13 cellular contexts compared by ENCODE assay signal in the genomic region with DNA sequence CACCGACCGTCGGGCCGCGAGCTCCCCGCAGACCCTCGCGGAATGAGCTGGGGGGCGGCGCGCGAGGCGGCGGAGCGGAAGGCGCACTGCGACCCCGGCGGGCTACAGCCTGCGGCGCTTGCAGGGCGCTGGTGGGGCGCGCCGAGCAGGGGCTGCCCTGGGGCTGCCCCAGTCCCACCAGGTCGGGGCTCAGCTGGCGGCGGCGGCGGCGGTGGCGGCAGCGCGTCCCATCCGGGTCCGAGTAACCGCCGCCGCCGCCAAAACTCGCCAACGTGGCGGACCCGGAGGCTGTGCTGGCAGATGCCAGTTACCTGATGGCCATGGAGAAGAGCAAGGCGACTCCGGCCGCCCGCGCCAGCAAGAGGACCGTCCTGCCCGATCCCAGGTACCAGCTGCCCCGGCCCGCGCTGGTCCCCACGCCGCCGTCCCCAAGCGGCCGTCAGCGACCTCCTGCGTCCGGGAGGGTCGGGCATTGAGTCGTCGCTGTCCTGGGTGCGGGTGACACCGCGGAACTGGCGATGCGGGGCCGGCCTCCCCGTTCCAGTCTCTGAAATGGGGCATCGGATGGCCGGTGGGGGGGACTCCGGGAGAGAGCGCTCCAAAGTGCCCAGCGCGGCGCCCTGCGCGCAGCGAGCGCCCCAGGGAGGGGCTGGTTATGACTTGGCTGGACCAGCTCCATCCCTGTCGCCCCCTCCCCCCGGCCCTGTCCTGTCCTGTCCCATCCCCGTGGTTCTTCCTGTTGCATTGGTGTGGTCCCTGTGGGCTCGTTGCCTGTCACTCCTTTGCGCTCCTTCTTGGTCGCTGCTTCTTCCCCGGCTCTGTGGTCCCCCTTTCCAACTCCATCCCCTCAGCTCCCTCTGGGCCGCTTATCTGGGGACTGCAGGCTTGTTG.
DNase-seq lines count a peak whose midpoint lies in the region; ATAC-seq, FAIRE-seq and TF ChIP-seq lines count a peak whose summit lies in the region.
"Had no signal": no experiment of that assay in that cellular context is flagged by ENCODE, and none has a peak within 500 bp of the region (broad histone marks: within the 10 kb centered on the region; RNA-seq: fewer than 3 reads in every experiment).

No MANE protein-coding gene starts in this region.

- no peaks in the 10 kb centered on the region for H3K9me1 ChIP-seq in keratinocyte (ENCODE audit: control insufficient read depth, extremely low read depth, insufficient read depth, low read length)

- peak overlapping the region; percentile 32 for H3K4me3 Mint-ChIP-seq in activated naive CD8-positive, alpha-beta T cell treated with anti-CD3 and anti-CD28 coated beads, Interleukin-2, amount 50 U/mL, for 24 hours

- H3K4me1 ChIP-seq in left ventricle myocardium inferior (peaks cover 12% of the 10 kb centered on the region), keratinocyte (ENCODE audit: control insufficient read depth, extremely low read depth, insufficient read depth, low read length) (no peaks in the 10 kb centered on the region), thymus (ENCODE audit: control insufficient read depth, insufficient read depth, low read length) (no peaks in the 10 kb centered on the region)
- H3K4me1 ChIP-seq: psoas muscle had no signal

- H3K27ac ChIP-seq in left ventricle myocardium inferior (replicated peaks): no peak overlapping the region
- no peak overlapping the region for H3K27ac ChIP-seq in keratinocyte (ENCODE audit: control insufficient read depth, insufficient read depth, low read length)
- no peak overlapping the region for H3K27ac ChIP-seq in thymus (ENCODE audit: low read depth)
- H3K27ac ChIP-seq: psoas muscle had no signal

- FAIRE-seq in keratinocyte (lab: Jason Lieb, UNC): no peak

- no peak overlapping the region for H3K9ac ChIP-seq in keratinocyte (ENCODE audit: control insufficient read depth, extremely low read depth, insufficient read depth, low read length)

- H3K4me3 ChIP-seq in left ventricle myocardium inferior (peak overlapping the region; percentile 45), keratinocyte (ENCODE audit: control insufficient read depth in 2 of 3, extremely low read depth in 1 of 3, insufficient read depth in 2 of 3, low read depth in 1 of 3, low read length in 3 of 3) (no peak overlapping the region), thymus (ENCODE audit: low read length) (peak overlapping the region; percentile 24)
- H3K4me3 ChIP-seq: psoas muscle had no signal

- 3% methylated on average over 90 of the region's 91 CpGs for WGBS in thymus

- H3K36me3 ChIP-seq in left ventricle myocardium inferior (no peaks in the 10 kb centered on the region), keratinocyte (ENCODE audit: control insufficient read depth in 2 of 2, extremely low read depth in 1 of 2, insufficient read depth in 2 of 2, low read length in 2 of 2) (no peaks in the 10 kb centered on the region), thymus (ENCODE audit: control insufficient read depth, insufficient read depth) (no peaks in the 10 kb centered on the region)

- H3K27me3 ChIP-seq in left ventricle myocardium inferior (ENCODE audit: low read depth) (peaks cover 87% of the 10 kb centered on the region), keratinocyte (ENCODE audit: control insufficient read depth, extremely low read depth, insufficient read depth, low read length) (peaks cover 43% of the 10 kb centered on the region), thymus (ENCODE audit: control insufficient read depth, insufficient read depth) (peaks cover 36% of the 10 kb centered on the region)

- peak overlapping the region; percentile 16 for H3K4me2 ChIP-seq in keratinocyte (ENCODE audit: control insufficient read depth, extremely low read depth, insufficient read depth, low read depth, low read length)

- H3K9me3 ChIP-seq in left ventricle myocardium inferior (replicated peaks): no peaks in the 10 kb centered on the region
- no peaks in the 10 kb centered on the region for H3K9me3 ChIP-seq in keratinocyte (ENCODE audit: control insufficient read depth, low read depth, low read length)
- H3K9me3 ChIP-seq in thymus (ENCODE audit: control insufficient read depth): no peaks in the 10 kb centered on the region
- H3K9me3 ChIP-seq: psoas muscle had no signal

- dilution Hi-C loops in keratinocyte (cut with MboI; ENCODE audit: extremely low pct_ligation_motif_present, low sequenced_read_pairs): no loop called here

- H3K27ac Mint-ChIP-seq in activated naive CD8-positive, alpha-beta T cell treated with anti-CD3 and anti-CD28 coated beads, Interleukin-2, amount 50 U/mL, for 24 hours: no peak overlapping the region
- H3K27ac Mint-ChIP-seq: activated CD4-positive, alpha-beta T cell treated with anti-CD3 and anti-CD28 coated beads, Interleukin-2, amount 10 ng/mL, durations not matched to agents 24 days and 14 days; activated naive CD4-positive, alpha-beta T cell treated with anti-CD3 and anti-CD28 coated beads, Interleukin-2, amount 50 U/mL, for 72 hours had no signal

- intact Hi-C loops in left ventricle myocardium inferior (cut with micrococcal nuclease): no loop called here
- intact Hi-C loops in Right ventricle myocardium superior (cut with DNase I): loop anchor here (10.0 kb wide), 1 partner anchor 302 kb away; no protein-coding TSS in a partner anchor

- DNase-seq in left ventricle myocardium inferior: no peak
- no peak for DNase-seq in Right ventricle myocardium superior
- DNase-seq in activated naive CD8-positive, alpha-beta T cell treated with anti-CD3 and anti-CD28 coated beads, Interleukin-2, amount 50 U/mL, for 24 hours: no peak
- DNase-seq in keratinocyte (ENCODE audit: low read depth, low spot score): no peak
- DNase-seq in stimulated activated CD4-positive, alpha-beta T cell treated with anti-CD3 and anti-CD28 coated beads, Interleukin-15, amount 100 ng/mL, for 24 hours: no peak
- DNase-seq in HUDEP-2 (lab: John Stamatoyannopoulos, UW; ENCODE audit: unreplicated experiment in 76 of 76): no peak
- DNase-seq: activated CD4-positive, alpha-beta T cell treated with anti-CD3 and anti-CD28 coated beads, Interleukin-2, amount 10 ng/mL, durations not matched to agents 24 days and 14 days; KBM-7; psoas muscle; SHP77 treated with DMSO at 0.1 percent for 48 hours had no signal

- H4K20me1 ChIP-seq in keratinocyte (ENCODE audit: control insufficient read depth, extremely low read depth, insufficient read depth, low read length): no peaks in the 10 kb centered on the region

- H3K4me1 Mint-ChIP-seq in activated naive CD8-positive, alpha-beta T cell treated with anti-CD3 and anti-CD28 coated beads, Interleukin-2, amount 50 U/mL, for 24 hours: peaks cover 12% of the 10 kb centered on the region

- ATAC-seq in Right ventricle myocardium superior (ENCODE audit: poor library complexity) (no peak), HG03159 (IDR thresholded peaks at IDR 0.05; ENCODE audit: unreplicated experiment) (no peak)
- no peak for ATAC-seq in activated naive CD8-positive, alpha-beta T cell treated with anti-CD3 and anti-CD28 coated beads, Interleukin-2, amount 50 U/mL, for 24 hours
- ATAC-seq: activated naive CD4-positive, alpha-beta T cell treated with anti-CD3 and anti-CD28 coated beads, Interleukin-2, amount 50 U/mL, for 72 hours; psoas muscle had no signal

- no peaks in the 10 kb centered on the region for H3K79me2 ChIP-seq in keratinocyte (ENCODE audit: control insufficient read depth, insufficient read depth, low read length)

- TF ChIP-seq CTCF in left ventricle myocardium inferior (IDR thresholded peaks at IDR 0.05; ENCODE audit: borderline replicate concordance) (no peak), keratinocyte (optimal IDR thresholded peaks at IDR 0.05 in 1 of 3, IDR thresholded peaks at IDR 0.05 in 1 of 3, conservative IDR thresholded peaks at IDR 0.05 in 1 of 3; ENCODE audit: extremely low read depth in 1 of 3, insufficient read depth in 2 of 3, low read length in 3 of 3) (no peak)

- no peaks in the 10 kb centered on the region for H3K36me3 Mint-ChIP-seq in activated naive CD8-positive, alpha-beta T cell treated with anti-CD3 and anti-CD28 coated beads, Interleukin-2, amount 50 U/mL, for 24 hours (ENCODE audit: low read depth)

- H3K27me3 Mint-ChIP-seq in activated naive CD8-positive, alpha-beta T cell treated with anti-CD3 and anti-CD28 coated beads, Interleukin-2, amount 50 U/mL, for 24 hours: peaks cover 56% of the 10 kb centered on the region

- H2AFZ ChIP-seq in keratinocyte (ENCODE audit: control insufficient read depth, low read length): no peak overlapping the region

- no peaks in the 10 kb centered on the region for H3K9me3 Mint-ChIP-seq in activated naive CD8-positive, alpha-beta T cell treated with anti-CD3 and anti-CD28 coated beads, Interleukin-2, amount 50 U/mL, for 24 hours
- H3K9me3 Mint-ChIP-seq: activated CD4-positive, alpha-beta T cell treated with anti-CD3 and anti-CD28 coated beads, Interleukin-2, amount 10 ng/mL, durations not matched to agents 24 days and 14 days; activated naive CD4-positive, alpha-beta T cell treated with anti-CD3 and anti-CD28 coated beads, Interleukin-2, amount 50 U/mL, for 72 hours had no signal

Comparison
In these comparisons a context has a peak if more than half of its experiments do, and no peak if none do; other contexts are left out.
1. H3K4me3 ChIP-seq: peak in left ventricle myocardium inferior (single experiment) and thymus (single experiment); none in keratinocyte (0 of 3).